In genomic region chr1:206465951-206466350, GRCh38 we compare ENCODE assay signal across 18 cellular contexts. TPM values are rescaled to one million over a fixed set of nuclear protein-coding genes. Genes with fewer than 3 reads are reported as not detected.
DNase-seq lines count a peak whose midpoint lies in the region; ATAC-seq and TF ChIP-seq lines count a peak whose summit lies in the region.
"Had no signal": no experiment of that assay in that cellular context is flagged by ENCODE, and none has a peak within 500 bp of the region (broad histone marks: within the 10 kb centered on the region; RNA-seq: fewer than 3 reads in every experiment).

No MANE protein-coding gene starts in this region.

- POLR2A ChIA-PET in activated CD8-positive, alpha-beta T cell treated with anti-CD3 and anti-CD28 coated beads for 36 hours (lab: Charles Lee) = interaction anchor here (0.7 kb wide), 1 partner anchor 114 kb away, joined by 3 read pairs; no protein-coding TSS in a partner anchor

- no peak for TF ChIP-seq CTCF in activated CD8-positive, alpha-beta T cell treated with anti-CD3 and anti-CD28 coated beads for 36 hours (IDR thresholded peaks at IDR 0.05)
- no peak for TF ChIP-seq CTCF in type B pancreatic cell (conservative IDR thresholded peaks at IDR 0.05)

- H3K27me3 Mint-ChIP-seq in activated naive CD4-positive, alpha-beta T cell treated with anti-CD3 and anti-CD28 coated beads, Interleukin-2, amount 10 ng/mL, durations not matched to agents 7 days and 5 days = no peaks in the 10 kb centered on the region
- H3K27me3 Mint-ChIP-seq in activated CD8-positive, alpha-beta T cell treated with anti-CD3 and anti-CD28 coated beads for 36 hours = no peaks in the 10 kb centered on the region
- H3K27me3 Mint-ChIP-seq in type B pancreatic cell = peaks cover 21% of the 10 kb centered on the region

- H3K36me3 Mint-ChIP-seq in activated naive CD4-positive, alpha-beta T cell treated with anti-CD3 and anti-CD28 coated beads, Interleukin-2, amount 10 ng/mL, durations not matched to agents 7 days and 5 days = peaks cover 14% of the 10 kb centered on the region
- peaks cover 0 to 8% of the 10 kb centered on the region in 2 donors for H3K36me3 Mint-ChIP-seq in activated naive CD4-positive, alpha-beta T cell treated with anti-CD3 and anti-CD28 coated beads, Interleukin-2, amount 50 U/mL, for 72 hours
- peaks cover 1% of the 10 kb centered on the region for H3K36me3 Mint-ChIP-seq in activated CD8-positive, alpha-beta T cell treated with anti-CD3 and anti-CD28 coated beads for 36 hours (ENCODE audit: low read depth)
- H3K36me3 Mint-ChIP-seq in type B pancreatic cell = peaks cover 11% of the 10 kb centered on the region

- CTCF ChIA-PET in activated naive CD4-positive, alpha-beta T cell treated with anti-CD3 and anti-CD28 coated beads, Interleukin-2, amount 10 ng/mL, durations not matched to agents 7 days and 5 days (lab: Charles Lee) = interaction anchor here (0.7 to 5.0 kb wide), 4 partner anchors 12 to 129 kb away, joined by 3 to 25 read pairs (median 6); no protein-coding TSS in a partner anchor
- CTCF ChIA-PET in activated CD8-positive, alpha-beta T cell treated with anti-CD3 and anti-CD28 coated beads for 36 hours (lab: Charles Lee) = interaction anchor here (1.6 to 7.8 kb wide), 4 partner anchors 14 to 197 kb away, joined by 3 to 112 read pairs (median 6); no protein-coding TSS in a partner anchor

- H3K4me1 Mint-ChIP-seq in activated naive CD4-positive, alpha-beta T cell treated with anti-CD3 and anti-CD28 coated beads, Interleukin-2, amount 10 ng/mL, durations not matched to agents 7 days and 5 days = peaks cover 73% of the 10 kb centered on the region
- peaks cover 76% of the 10 kb centered on the region for H3K4me1 Mint-ChIP-seq in activated CD8-positive, alpha-beta T cell treated with anti-CD3 and anti-CD28 coated beads for 36 hours (ENCODE audit: low read depth)
- H3K4me1 Mint-ChIP-seq in type B pancreatic cell (ENCODE audit: unreplicated experiment) = peaks cover 34% of the 10 kb centered on the region

- no peak for ATAC-seq in activated naive CD4-positive, alpha-beta T cell treated with anti-CD3 and anti-CD28 coated beads, Interleukin-2, amount 50 U/mL, for 72 hours
- ATAC-seq in HG02973 (IDR thresholded peaks at IDR 0.05; ENCODE audit: unreplicated experiment) (peak; percentile 44), GM21825 (IDR thresholded peaks at IDR 0.05; ENCODE audit: unreplicated experiment) (no peak)
- ATAC-seq in activated CD8-positive, alpha-beta T cell treated with anti-CD3 and anti-CD28 coated beads for 36 hours = no peak

- H3K4me3 Mint-ChIP-seq in activated naive CD4-positive, alpha-beta T cell treated with anti-CD3 and anti-CD28 coated beads, Interleukin-2, amount 10 ng/mL, durations not matched to agents 7 days and 5 days = no peak overlapping the region
- H3K4me3 Mint-ChIP-seq in activated CD8-positive, alpha-beta T cell treated with anti-CD3 and anti-CD28 coated beads for 36 hours = peak overlapping the region; percentile 5
- no peak overlapping the region for H3K4me3 Mint-ChIP-seq in type B pancreatic cell

- peak overlapping the region; percentile 49 for H3K27ac Mint-ChIP-seq in activated naive CD4-positive, alpha-beta T cell treated with anti-CD3 and anti-CD28 coated beads, Interleukin-2, amount 10 ng/mL, durations not matched to agents 7 days and 5 days
- peak overlapping the region in 1 of 2 donors; percentile 36 for H3K27ac Mint-ChIP-seq in activated naive CD4-positive, alpha-beta T cell treated with anti-CD3 and anti-CD28 coated beads, Interleukin-2, amount 50 U/mL, for 72 hours
- peak overlapping the region; percentile 65 for H3K27ac Mint-ChIP-seq in activated CD8-positive, alpha-beta T cell treated with anti-CD3 and anti-CD28 coated beads for 36 hours
- H3K27ac Mint-ChIP-seq in type B pancreatic cell = peak overlapping the region; percentile 1
- H3K27ac Mint-ChIP-seq: immature natural killer cell had no signal

- intact Hi-C loops in activated CD8-positive, alpha-beta T cell treated with anti-CD3 and anti-CD28 coated beads for 36 hours (cut with micrococcal nuclease) = no loop called here

- no peak for DNase-seq in activated naive CD4-positive, alpha-beta T cell treated with anti-CD3 and anti-CD28 coated beads, Interleukin-2, amount 10 ng/mL, durations not matched to agents 7 days and 5 days
- no peak for DNase-seq in activated naive CD4-positive, alpha-beta T cell treated with anti-CD3 and anti-CD28 coated beads, Interleukin-2, amount 50 U/mL, for 72 hours (ENCODE audit: low spot score in 2 of 2)
- DNase-seq in activated CD8-positive, alpha-beta T cell treated with anti-CD3 and anti-CD28 coated beads for 36 hours = no peak
- DNase-seq in type B pancreatic cell (ENCODE audit: extremely low spot score, unreplicated experiment) (no peak), retina (no peak), A172 (ENCODE audit: low spot score) (no peak)
- DNase-seq: activated naive CD4-positive, alpha-beta T cell treated with anti-CD3 and anti-CD28 coated beads for 36 hours; caudate nucleus; DND-41; foreskin fibroblast; immature natural killer cell; mesenchymal stem cell; NCI-H146; NCI-H446; Peyer's patch; SW 1271 had no signal

- no peaks in the 10 kb centered on the region for H3K9me3 Mint-ChIP-seq in activated naive CD4-positive, alpha-beta T cell treated with anti-CD3 and anti-CD28 coated beads, Interleukin-2, amount 10 ng/mL, durations not matched to agents 7 days and 5 days
- no peaks in the 10 kb centered on the region for H3K9me3 Mint-ChIP-seq in activated naive CD4-positive, alpha-beta T cell treated with anti-CD3 and anti-CD28 coated beads, Interleukin-2, amount 50 U/mL, for 72 hours
- no peaks in the 10 kb centered on the region for H3K9me3 Mint-ChIP-seq in activated CD8-positive, alpha-beta T cell treated with anti-CD3 and anti-CD28 coated beads for 36 hours
- no peaks in the 10 kb centered on the region for H3K9me3 Mint-ChIP-seq in type B pancreatic cell
- H3K9me3 Mint-ChIP-seq: activated naive CD4-positive, alpha-beta T cell treated with anti-CD3 and anti-CD28 coated beads for 36 hours; immature natural killer cell had no signal

RNA-seq across cellular contexts. Expression of gene IKBKE, which starts 4.3 kb away (rescaled TPM):
- total RNA-seq in activated naive CD4-positive, alpha-beta T cell treated with anti-CD3 and anti-CD28 coated beads, Interleukin-2, amount 50 U/mL, for 72 hours = 10 to 100 TPM in 1 of 2 donors, 1 to 10 TPM in 1; 4.5 to 40.7 TPM
- total RNA-seq in activated CD8-positive, alpha-beta T cell treated with anti-CD3 and anti-CD28 coated beads for 36 hours = 10 to 100 TPM; 14.3 to 14.9 TPM
- total RNA-seq in type B pancreatic cell (ENCODE audit: low replicate concordance) = 10.7 and 13.4 TPM in 2 replicates
- total RNA-seq in A172 (2014; rRNA removed; shearing (Covaris generic)) = 22.0 and 29.6 TPM in 2 replicates

RNA-seq across cellular contexts. Expression of gene RASSF5, which starts 41.4 kb away (rescaled TPM):
- total RNA-seq in activated naive CD4-positive, alpha-beta T cell treated with anti-CD3 and anti-CD28 coated beads, Interleukin-2, amount 50 U/mL, for 72 hours = 100 to 1,000 TPM; 212 to 239 TPM
- 100 to 1,000 TPM; 215 to 218 TPM for total RNA-seq in activated CD8-positive, alpha-beta T cell treated with anti-CD3 and anti-CD28 coated beads for 36 hours
- 3.8 and 5.9 TPM in 2 replicates for total RNA-seq in type B pancreatic cell (ENCODE audit: low replicate concordance)
- 3.3 and 5.8 TPM in 2 replicates for total RNA-seq in A172 (2014; rRNA removed; shearing (Covaris generic))

Comparison
In these comparisons a context has a peak if more than half of its experiments do, and no peak if none do; other contexts are left out.
1. RNA of gene RASSF5, which starts 41.4 kb away (total RNA-seq): 212 to 239 TPM in activated naive CD4-positive, alpha-beta T cell treated with anti-CD3 and anti-CD28 coated beads, Interleukin-2, amount 50 U/mL, for 72 hours and 215 to 218 TPM in activated CD8-positive, alpha-beta T cell treated with anti-CD3 and anti-CD28 coated beads for 36 hours; 3.3 to 5.8 TPM in A172 and 3.8 to 5.9 TPM in type B pancreatic cell; every median in the first group is over 10 times any median in the second.